32 cellular contexts compared by ENCODE assay signal in the genomic region with DNA sequence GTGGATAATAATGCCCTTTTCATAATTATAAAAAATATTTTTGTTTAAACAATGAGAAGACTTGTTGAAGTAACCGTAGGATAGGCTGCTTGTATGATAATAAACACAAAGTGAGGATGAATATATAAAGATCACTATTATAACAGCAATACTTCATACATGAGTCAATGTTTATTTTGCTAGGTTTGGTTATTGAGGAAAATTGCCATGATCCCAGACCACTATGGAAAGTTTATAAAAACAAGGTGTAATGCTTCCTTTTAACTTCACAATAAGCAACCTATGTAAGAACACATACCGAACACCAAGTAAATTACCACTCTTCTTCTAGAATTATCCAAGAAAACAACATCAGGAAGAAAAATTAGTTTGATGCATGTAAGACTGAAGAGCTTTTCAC.
"Had no signal": no experiment of that assay in that cellular context is flagged by ENCODE, and none has a peak within 500 bp of the region (broad histone marks: within the 10 kb centered on the region; RNA-seq: fewer than 3 reads in every experiment).

No MANE protein-coding gene starts in this region.

- H3K27me3 Mint-ChIP-seq: activated CD4-positive, alpha-beta T cell treated with anti-CD3 and anti-CD28 coated beads for 36 hours; activated naive CD8-positive, alpha-beta T cell treated with anti-CD3 and anti-CD28 coated beads for 36 hours; natural killer cell treated with Interleukin-12 subunit alpha and Interleukin-12 subunit beta and Interleukin-15 and Interleukin-18, amount 100 ng/mL, for 72 hours; stimulated activated memory B cell treated with anti-CD40 and anti-IgM and Interleukin-4, amounts not matched to agents 10 μg/mL and 1 μg/mL and 100 μg/mL, for 72 hours; stimulated activated naive CD8-positive, alpha-beta T cell treated with anti-CD3 and anti-CD28 coated beads, Interleukin-15, amount 100 ng/mL, for 72 hours; T-cell had no signal

- ATAC-seq: activated CD4-positive, alpha-beta T cell treated with anti-CD3 and anti-CD28 coated beads for 36 hours; gastrocnemius medialis; left ventricle myocardium superior; mucosa of descending colon; natural killer cell treated with Interleukin-12 subunit alpha and Interleukin-12 subunit beta and Interleukin-15 and Interleukin-18, amount 100 ng/mL, for 72 hours; stimulated activated memory B cell treated with anti-CD40 and anti-IgM and Interleukin-4, amounts not matched to agents 10 μg/mL and 1 μg/mL and 100 μg/mL, for 72 hours; stimulated activated naive CD8-positive, alpha-beta T cell treated with anti-CD3 and anti-CD28 coated beads, Interleukin-15, amount 100 ng/mL, for 72 hours; T-cell had no signal

- H3K4me3 Mint-ChIP-seq: activated CD4-positive, alpha-beta T cell treated with anti-CD3 and anti-CD28 coated beads for 36 hours; activated naive CD4-positive, alpha-beta T cell treated with anti-CD3 and anti-CD28 coated beads for 36 hours; activated naive CD8-positive, alpha-beta T cell treated with anti-CD3 and anti-CD28 coated beads for 36 hours; natural killer cell treated with Interleukin-12 subunit alpha and Interleukin-12 subunit beta and Interleukin-15 and Interleukin-18, amount 100 ng/mL, for 72 hours; stimulated activated memory B cell treated with anti-CD40 and anti-IgM and Interleukin-4, amounts not matched to agents 10 μg/mL and 1 μg/mL and 100 μg/mL, for 72 hours; stimulated activated naive CD8-positive, alpha-beta T cell treated with anti-CD3 and anti-CD28 coated beads, Interleukin-15, amount 100 ng/mL, for 72 hours; T-cell; T-helper 2 cell treated with Interferon-gamma antibody and Interleukin-4, amounts not matched to agents 5 μg/mL and 100 μg/mL, for 36 hours had no signal

- H3K4me1 Mint-ChIP-seq: activated CD4-positive, alpha-beta T cell treated with anti-CD3 and anti-CD28 coated beads for 36 hours; activated naive CD8-positive, alpha-beta T cell treated with anti-CD3 and anti-CD28 coated beads for 36 hours; stimulated activated memory B cell treated with anti-CD40 and anti-IgM and Interleukin-4, amounts not matched to agents 10 μg/mL and 1 μg/mL and 100 μg/mL, for 72 hours; stimulated activated naive CD8-positive, alpha-beta T cell treated with anti-CD3 and anti-CD28 coated beads, Interleukin-15, amount 100 ng/mL, for 72 hours; T-cell had no signal

- DNase-seq: activated CD4-positive, alpha-beta T cell treated with anti-CD3 and anti-CD28 coated beads for 36 hours; activated CD4-positive, alpha-beta T cell treated with anti-CD3 and anti-CD28 coated beads, Interleukin-2, amount 50 U/mL, for 4 hours; activated CD4-positive, CD25-positive, alpha-beta regulatory T cell; activated CD8-positive, alpha-beta memory T cell treated with anti-CD3 and anti-CD28 coated beads for 24 hours; activated effector memory CD4-positive, alpha-beta T cell treated with Interleukin-2 at 50 U/mL for 16 hours; activated naive CD4-positive, alpha-beta T cell treated with anti-CD3 and anti-CD28 coated beads for 36 hours; activated naive CD8-positive, alpha-beta T cell treated with anti-CD3 and anti-CD28 coated beads for 36 hours; adrenal gland; aorta; cerebellar nuclear complex; dorsolateral prefrontal cortex; effector memory CD4-positive, alpha-beta T cell; erythroblast; gastrocnemius medialis; glutamatergic neuron; islet precursor cell; left ventricle myocardium superior; mucosa of descending colon; stimulated activated CD4-positive, alpha-beta T cell treated with anti-CD3 and anti-CD28 coated beads, Interleukin-4, amount 100 ng/mL, for 4 hours; stimulated activated CD8-positive, alpha-beta memory T cell treated with anti-CD3 and anti-CD28 coated beads, Interleukin-4, amount 100 ng/mL, for 48 hours; stimulated activated naive CD8-positive, alpha-beta T cell treated with anti-CD3 and anti-CD28 coated beads, Interleukin-15, amount 100 ng/mL, for 72 hours; substantia nigra; T-cell; thyroid gland; upper lobe of left lung had no signal

- H3K4me3 ChIP-seq: adrenal gland, cardiac muscle cell, coronary artery, dorsolateral prefrontal cortex, gastrocnemius medialis, mucosa of descending colon, right atrium auricular region, thyroid gland, upper lobe of left lung, vagina had no signal

- H3K9me3 Mint-ChIP-seq: activated naive CD8-positive, alpha-beta T cell treated with anti-CD3 and anti-CD28 coated beads for 36 hours; stimulated activated naive CD8-positive, alpha-beta T cell treated with anti-CD3 and anti-CD28 coated beads, Interleukin-15, amount 100 ng/mL, for 72 hours had no signal

- H3K27ac ChIP-seq: adrenal gland, cardiac muscle cell, coronary artery, dorsolateral prefrontal cortex, gastrocnemius medialis, right atrium auricular region, thyroid gland, upper lobe of left lung, vagina had no signal

- H3K36me3 Mint-ChIP-seq: activated naive CD8-positive, alpha-beta T cell treated with anti-CD3 and anti-CD28 coated beads for 36 hours; stimulated activated memory B cell treated with anti-CD40 and anti-IgM and Interleukin-4, amounts not matched to agents 10 μg/mL and 1 μg/mL and 100 μg/mL, for 72 hours; T-cell had no signal

- H3K9me3 ChIP-seq: adrenal gland, gastrocnemius medialis, mucosa of descending colon, right atrium auricular region, thyroid gland, upper lobe of left lung, vagina had no signal

- H3K4me1 ChIP-seq: adrenal gland, gastrocnemius medialis, right atrium auricular region, upper lobe of left lung, vagina had no signal

- H3K36me3 ChIP-seq: adrenal gland, cardiac muscle cell, gastrocnemius medialis, right atrium auricular region, thyroid gland, upper lobe of left lung, vagina had no signal

- H3K27ac Mint-ChIP-seq: activated CD4-positive, alpha-beta T cell treated with anti-CD3 and anti-CD28 coated beads for 36 hours; activated naive CD4-positive, alpha-beta T cell treated with anti-CD3 and anti-CD28 coated beads for 36 hours; activated naive CD8-positive, alpha-beta T cell treated with anti-CD3 and anti-CD28 coated beads for 36 hours; natural killer cell treated with Interleukin-12 subunit alpha and Interleukin-12 subunit beta and Interleukin-15 and Interleukin-18, amount 100 ng/mL, for 72 hours; stimulated activated memory B cell treated with anti-CD40 and anti-IgM and Interleukin-4, amounts not matched to agents 10 μg/mL and 1 μg/mL and 100 μg/mL, for 72 hours; stimulated activated naive CD8-positive, alpha-beta T cell treated with anti-CD3 and anti-CD28 coated beads, Interleukin-15, amount 100 ng/mL, for 72 hours; T-cell; T-helper 2 cell treated with Interferon-gamma antibody and Interleukin-4, amounts not matched to agents 5 μg/mL and 100 μg/mL, for 36 hours had no signal

- H3K27me3 ChIP-seq: adrenal gland, cardiac muscle cell, dorsolateral prefrontal cortex, gastrocnemius medialis, right atrium auricular region, thyroid gland, upper lobe of left lung, vagina had no signal
